In genomic region chr10:114786492-114786891, GRCh38 we compare ENCODE assay signal across 8 cellular contexts. TPM values are rescaled to one million over a fixed set of nuclear protein-coding genes. Genes with fewer than 3 reads are reported as not detected.
DNase-seq lines count a peak whose midpoint lies in the region; ATAC-seq and TF ChIP-seq lines count a peak whose summit lies in the region.
"Not testable (repeated sequence)": the region's sequence is repeated elsewhere in the genome, so short reads cannot be mapped to it uniquely, and the experiment has no call there.

No MANE protein-coding gene starts in this region.

- not testable (repeated sequence) for H3K27me3 ChIP-seq in A673 (replicated peaks; ENCODE audit: insufficient read depth, low read depth, low read length, poor library complexity); left ventricle myocardium inferior (ENCODE audit: low read depth)

- H3K9me3 Mint-ChIP-seq in central memory CD8-positive, alpha-beta T cell; osteocyte (ENCODE audit: unreplicated experiment): not testable (repeated sequence)

- DNase-seq in A673 (ENCODE audit: low spot score) (peak; percentile 72), NCI-H146 treated with DMSO at 0.1 percent for 48 hours (lab: John Stamatoyannopoulos, UW; ENCODE audit: unreplicated experiment) (peak; percentile 28), SKM-1 (lab: John Stamatoyannopoulos, UW; ENCODE audit: unreplicated experiment) (peak; percentile 38)
- DNase-seq in GM12864 (ENCODE audit: low read depth); HFF-Myc (ENCODE audit: extremely low read depth, low read depth); central memory CD8-positive, alpha-beta T cell (ENCODE audit: low spot score in 2 of 2); left ventricle myocardium inferior; osteocyte (ENCODE audit: extremely low spot score, unreplicated experiment): not testable (repeated sequence)

- POLR2A ChIA-PET in A673 (lab: Charles Lee; ENCODE audit: low non-redundant PET) = not testable (repeated sequence)

- CTCF ChIA-PET in A673 (lab: Charles Lee) = interaction anchor here (0.9 to 1.2 kb wide), 2 partner anchors 10 to 315 kb away, joined by 3 read pairs; no protein-coding TSS in a partner anchor

- H3K9me3 ChIP-seq in A673 (ENCODE audit: low read depth, low read length, poor library complexity, severe bottlenecking); left ventricle myocardium inferior (replicated peaks): not testable (repeated sequence)

- not testable (repeated sequence) for H3K27me3 Mint-ChIP-seq in central memory CD8-positive, alpha-beta T cell; osteocyte (ENCODE audit: unreplicated experiment)

- TF ChIP-seq CTCF in A673 (conservative IDR thresholded peaks at IDR 0.05; ENCODE audit: low read depth, low read length) = peak; percentile 71
- TF ChIP-seq CTCF in GM12864 (IDR thresholded peaks at IDR 0.05; ENCODE audit: low read depth, low read length, missing control alignments) = peak; percentile 43
- peak; percentile 42 for TF ChIP-seq CTCF in HFF-Myc (IDR thresholded peaks at IDR 0.05; ENCODE audit: low read depth, low read length, missing control alignments)
- peak; percentile 84 for TF ChIP-seq CTCF in left ventricle myocardium inferior (IDR thresholded peaks at IDR 0.05; ENCODE audit: borderline replicate concordance)
- peak; percentile 81 for TF ChIP-seq CTCF in osteocyte (IDR thresholded peaks at IDR 0.05)

- H3K4me1 Mint-ChIP-seq in central memory CD8-positive, alpha-beta T cell; osteocyte (ENCODE audit: unreplicated experiment): not testable (repeated sequence)

- peak; percentile 62 for ATAC-seq in central memory CD8-positive, alpha-beta T cell (replicated peaks; ENCODE audit: extremely low read depth, poor library complexity, severe bottlenecking)

- H3K27ac Mint-ChIP-seq in central memory CD8-positive, alpha-beta T cell (ENCODE audit: low read depth); osteocyte (ENCODE audit: unreplicated experiment): not testable (repeated sequence)

- H3K4me3 ChIP-seq in A673 (ENCODE audit: low read depth, low read length, poor library complexity, severe bottlenecking); GM12864 (ENCODE audit: low read depth, low read length); HFF-Myc (replicated peaks; ENCODE audit: low read depth, low read length); left ventricle myocardium inferior: not testable (repeated sequence)

- H3K36me3 Mint-ChIP-seq in central memory CD8-positive, alpha-beta T cell (ENCODE audit: insufficient read depth); osteocyte (ENCODE audit: unreplicated experiment): not testable (repeated sequence)

- H3K4me1 ChIP-seq in A673 (ENCODE audit: insufficient read depth, low read length, poor library complexity, severe bottlenecking) = not testable (repeated sequence)
- peaks cover 10% of the 10 kb centered on the region for H3K4me1 ChIP-seq in left ventricle myocardium inferior

- not testable (repeated sequence) for H3K27ac ChIP-seq in A673 (ENCODE audit: low read depth, low read length, poor library complexity, severe bottlenecking); left ventricle myocardium inferior (replicated peaks)

- not testable (repeated sequence) for H3K36me3 ChIP-seq in A673 (ENCODE audit: insufficient read depth, low read length, poor library complexity, severe bottlenecking); left ventricle myocardium inferior

- not testable (repeated sequence) for BruUV-seq in A673 (replicated peaks; lab: Mats Ljungman, UMichigan)

- not testable (repeated sequence) for H3K4me3 Mint-ChIP-seq in central memory CD8-positive, alpha-beta T cell; osteocyte (ENCODE audit: unreplicated experiment)

- intact Hi-C loops in A673 (cut with micrococcal nuclease; ENCODE audit: unreplicated experiment) (loop anchor here (1.0 to 2.0 kb wide), 2 partner anchors 236 to 316 kb away; no protein-coding TSS in a partner anchor), left ventricle myocardium inferior (cut with micrococcal nuclease) (loop anchor here (10.0 kb wide), 1 partner anchor 312 kb away; no protein-coding TSS in a partner anchor)

RNA-seq across cellular contexts. Expression of gene FHIP2A, which starts 35.1 kb away (rescaled TPM):
- total RNA-seq in A673 (2021) = 14.0 and 14.4 TPM in 2 replicates
- 26.6 TPM for total RNA-seq in left ventricle myocardium inferior
- total RNA-seq in osteocyte = 50.2 and 59.3 TPM in 2 replicates
